In the genomic region with DNA sequence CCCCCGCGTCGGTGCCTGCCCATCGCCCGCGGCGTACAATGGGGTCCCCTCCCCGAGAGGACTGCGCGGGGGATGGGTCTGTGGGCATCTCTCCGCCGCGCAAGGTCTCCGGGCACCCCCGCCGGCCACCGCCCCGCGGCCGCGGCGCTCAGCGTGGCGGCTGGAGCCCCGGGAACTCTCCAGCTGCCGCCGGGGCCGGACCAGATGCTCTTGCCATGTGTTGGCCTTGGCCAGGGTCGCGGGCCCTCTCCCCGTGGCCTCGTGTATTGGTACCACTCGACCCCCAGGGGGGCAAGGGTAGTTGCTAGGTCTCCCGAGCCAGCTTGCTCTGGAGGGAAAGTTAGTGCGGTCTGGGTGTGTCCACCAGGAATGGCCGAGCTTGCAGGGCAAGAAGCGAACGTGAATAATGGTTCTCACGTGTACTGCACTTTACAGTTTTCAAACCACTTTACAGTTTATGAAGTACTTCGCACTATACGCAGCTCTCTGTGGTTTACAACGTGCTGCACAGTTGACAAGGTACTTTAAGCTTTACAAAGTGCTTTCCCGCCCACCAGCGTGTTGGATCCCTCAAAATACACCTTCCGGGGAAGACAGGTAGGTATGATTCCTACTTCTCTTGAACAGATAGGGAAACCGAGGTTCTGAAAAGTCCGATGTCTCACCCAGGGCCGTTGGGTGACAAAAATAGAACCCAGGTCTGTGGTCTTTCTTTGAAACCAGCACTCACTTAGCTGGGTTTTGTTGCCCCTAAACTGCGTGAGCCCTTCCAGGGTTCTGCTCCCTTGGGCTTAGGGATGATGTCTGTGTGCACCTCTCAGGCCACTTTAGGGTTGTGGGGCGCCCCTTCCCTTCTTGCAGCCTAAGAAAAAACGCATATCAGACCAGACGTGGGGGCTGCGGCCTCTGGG, we compare ENCODE assay signal across 2 cellular contexts.
TF ChIP-seq lines count a peak whose summit lies in the region.

No MANE protein-coding gene starts in this region.

TF ChIP-seq in H1, 55 proteins besides CTCF, POLR2A, EP300 and RAD21 (continued from another document):
- TF ChIP-seq, protein P1, sequence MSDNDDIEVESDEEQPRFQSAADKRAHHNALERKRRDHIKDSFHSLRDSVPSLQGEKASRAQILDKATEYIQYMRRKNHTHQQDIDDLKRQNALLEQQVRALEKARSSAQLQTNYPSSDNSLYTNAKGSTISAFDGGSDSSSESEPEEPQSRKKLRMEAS (IDR thresholded peaks at IDR 0.05), result peak; percentile 37; the same call in 1 of the 2 replicates
- TF ChIP-seq CBX8 (IDR thresholded peaks at IDR 0.05; ENCODE audit: borderline replicate concordance, low read depth, low read length) (no peak), EZH2 (IDR thresholded peaks at IDR 0.05; ENCODE audit: low read depth, low read length, severe bottlenecking) (peak; percentile 53)
TF ChIP-seq in H1: peak in this region for 3.

TF ChIP-seq in HEK293T, 16 proteins besides CTCF, POLR2A, EP300 and RAD21 (continued from another document):
- TF ChIP-seq NFRKB (IDR thresholded peaks at IDR 0.05) (no peak), ZNF384 (IDR thresholded peaks at IDR 0.05) (no peak), FOXM1 (IDR thresholded peaks at IDR 0.05; ENCODE audit: borderline replicate concordance) (no peak), LEF1 (IDR thresholded peaks at IDR 0.05; ENCODE audit: borderline replicate concordance) (no peak), ARNT (IDR thresholded peaks at IDR 0.05) (no peak), SUZ12 (IDR thresholded peaks at IDR 0.05) (no peak), FOXA1 (IDR thresholded peaks at IDR 0.05) (no peak), TARDBP (IDR thresholded peaks at IDR 0.05) (no peak), FOXK2 (IDR thresholded peaks at IDR 0.05) (no peak), HDGF (IDR thresholded peaks at IDR 0.05; ENCODE audit: borderline replicate concordance) (no peak), SP1 (IDR thresholded peaks at IDR 0.05) (no peak), L3MBTL2 (conservative IDR thresholded peaks at IDR 0.05) (no peak; the same call in 1 of the 2 replicates), ELF4 (IDR thresholded peaks at IDR 0.05) (no peak), CTBP1 (IDR thresholded peaks at IDR 0.05; ENCODE audit: borderline replicate concordance) (no peak)
